9 cellular contexts compared by ENCODE assay signal in the genomic region with DNA sequence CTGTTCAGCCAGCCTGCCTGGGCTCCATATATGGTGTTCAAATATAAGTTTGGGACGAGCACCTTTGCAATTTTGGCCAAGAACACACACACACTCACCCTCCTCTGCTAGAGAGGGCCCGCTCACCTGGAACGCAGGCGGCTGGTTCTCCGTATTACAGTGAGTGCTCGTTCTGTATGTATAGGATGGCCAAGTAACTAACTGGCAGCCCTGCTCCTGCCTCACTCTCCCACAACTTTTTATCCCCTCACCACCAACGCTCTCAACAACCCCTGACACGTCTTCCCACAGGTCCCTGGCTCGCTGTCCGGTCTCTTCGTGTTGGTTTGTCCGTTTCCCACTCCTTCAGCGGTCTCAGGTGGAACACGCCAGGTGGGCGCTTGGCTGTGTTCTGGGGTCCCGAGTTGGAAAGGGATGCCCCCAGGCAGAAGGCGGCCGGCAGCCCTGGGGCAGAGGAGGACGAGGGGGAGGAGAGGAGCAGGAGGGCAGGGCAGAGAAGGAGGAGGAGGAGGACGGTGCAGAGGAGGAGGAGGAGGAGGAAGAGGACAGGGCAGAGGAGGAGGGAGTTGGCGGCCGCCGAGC. TPM values are rescaled to one million over a fixed set of nuclear protein-coding genes. Genes with fewer than 3 reads are reported as not detected.
DNase-seq lines count a peak whose midpoint lies in the region; ATAC-seq and TF ChIP-seq lines count a peak whose summit lies in the region.
"Had no signal": no experiment of that assay in that cellular context is flagged by ENCODE, and none has a peak within 500 bp of the region (broad histone marks: within the 10 kb centered on the region; RNA-seq: fewer than 3 reads in every experiment).

No MANE protein-coding gene starts in this region.

- intact Hi-C loops in breast epithelium (cut with DNase I; ENCODE audit: low total_unique reads) (no loop called here), upper lobe of right lung (cut with DNase I) (no loop called here)

- H3K9me3 ChIP-seq in breast epithelium (no peaks in the 10 kb centered on the region), lung (ENCODE audit: control insufficient read depth in 2 of 2, insufficient read depth in 1 of 2, low read length in 1 of 2) (peaks cover 0 to 2% of the 10 kb centered on the region in 2 donors), upper lobe of right lung (no peaks in the 10 kb centered on the region)

- 13 to 25% methylated on average over 19 to 23 of the region's 23 CpGs for WGBS in lung, 2 donors

- TF ChIP-seq CTCF in breast epithelium (IDR thresholded peaks at IDR 0.05) = no peak
- no peak for TF ChIP-seq CTCF in lung (IDR thresholded peaks at IDR 0.05; ENCODE audit: control extremely low read depth, extremely low read depth)
- no peak for TF ChIP-seq CTCF in upper lobe of right lung (IDR thresholded peaks at IDR 0.05)

- no peaks in the 10 kb centered on the region for H3K36me3 ChIP-seq in breast epithelium
- H3K36me3 ChIP-seq in lung (ENCODE audit: control insufficient read depth in 2 of 2, insufficient read depth in 2 of 2, low read length in 2 of 2) = no peaks in the 10 kb centered on the region
- no peaks in the 10 kb centered on the region for H3K36me3 ChIP-seq in upper lobe of right lung

- TF ChIP-seq POLR2A in breast epithelium (IDR thresholded peaks at IDR 0.05) = no peak

- H3K27me3 ChIP-seq in breast epithelium (no peaks in the 10 kb centered on the region), lung (ENCODE audit: control insufficient read depth, insufficient read depth) (no peaks in the 10 kb centered on the region), upper lobe of right lung (no peaks in the 10 kb centered on the region)

- no peak for ATAC-seq in lung (ENCODE audit: insufficient read depth, low FRiP score)
- ATAC-seq in upper lobe of right lung = no peak

- DNase-seq in activated T-cell treated with anti-CD3 and anti-CD28 coated beads, Interleukin-2, amount 50 U/mL, for 1 hour = peak; percentile 17
- no peak for DNase-seq in activated T-cell treated with anti-CD3 and anti-CD28 coated beads for 4 hours
- DNase-seq in breast epithelium (ENCODE audit: low spot score in 2 of 2) = peak in 1 of 2 donors; percentile 22
- no peak for DNase-seq in lung (ENCODE audit: low spot score)
- DNase-seq in upper lobe of right lung = no peak
- DNase-seq in T-helper 9 cell = no peak
- DNase-seq in islet precursor cell = no peak
- no peak for DNase-seq in GDM1 (lab: John Stamatoyannopoulos, UW)
- DNase-seq: NCI-H446 treated with DMSO at 0.1 percent for 48 hours had no signal

- H3K27ac ChIP-seq in breast epithelium (peak overlapping the region; percentile 88 to 97), lung (ENCODE audit: low read depth in 1 of 2, low read length in 1 of 2) (peak overlapping the region; percentile 92 to 97), upper lobe of right lung (peak overlapping the region; percentile 84)

- H3K4me3 ChIP-seq in breast epithelium (peak overlapping the region; percentile 82 to 98 (median 91)), lung (peak overlapping the region; percentile 89), upper lobe of right lung (peak overlapping the region; percentile 79)

- H3K4me1 ChIP-seq in breast epithelium (no peaks in the 10 kb centered on the region), lung (ENCODE audit: control insufficient read depth in 2 of 2, insufficient read depth in 2 of 2, low read length in 2 of 2) (peaks cover 0 to 5% of the 10 kb centered on the region in 2 donors), upper lobe of right lung (no peaks in the 10 kb centered on the region)

RNA-seq across cellular contexts. Expression of a gene that starts 0.4 kb away (rescaled TPM):
- 10 to 100 TPM; 35.0 to 59.8 (median 51.8) TPM for total RNA-seq in breast epithelium
- total RNA-seq in lung = 10 to 100 TPM; 41.4 to 41.5 TPM
- 10 to 100 TPM; 11.5 to 15.3 TPM for polyA plus RNA-seq in lung
- 61.3 TPM for total RNA-seq in upper lobe of right lung
